In the genomic region with DNA sequence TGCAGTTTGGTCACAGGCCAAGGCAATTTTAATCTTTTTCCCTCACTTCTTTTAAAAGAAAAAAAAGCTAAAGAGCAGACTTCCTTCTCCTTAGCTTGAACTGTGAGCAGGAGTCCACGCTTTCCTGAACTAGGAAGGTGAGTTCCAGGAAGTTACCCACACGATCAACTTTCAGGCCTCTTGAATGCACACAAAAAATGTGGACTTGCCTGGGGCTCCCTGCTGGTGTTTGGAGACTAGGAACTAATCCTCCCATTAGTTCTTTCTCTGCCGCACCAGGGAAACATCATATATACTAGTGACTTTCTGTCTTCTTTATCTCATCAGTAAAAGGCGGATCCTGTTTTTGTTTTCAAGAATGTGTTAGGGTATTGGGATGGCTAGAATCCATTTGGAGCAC, we compare ENCODE assay signal across 31 cellular contexts.
A peak's percentile ranks its signal among the peaks of the same experiment; 100 is the strongest.
DNase-seq lines count a peak whose midpoint lies in the region; ATAC-seq and TF ChIP-seq lines count a peak whose summit lies in the region.
"Had no signal": no experiment of that assay in that cellular context is flagged by ENCODE, and none has a peak within 500 bp of the region (broad histone marks: within the 10 kb centered on the region; RNA-seq: fewer than 3 reads in every experiment).

No MANE protein-coding gene starts in this region.

- H4K8ac ChIP-seq in mesendoderm (ENCODE audit: low read depth, low read length) = no peak overlapping the region

- no peak overlapping the region for H3K27ac Mint-ChIP-seq in MCF 10A (ENCODE audit: low read depth, unreplicated experiment)
- H3K27ac Mint-ChIP-seq: activated naive CD4-positive, alpha-beta T cell treated with anti-CD3 and anti-CD28 coated beads, Interleukin-2, amount 10 ng/mL, durations not matched to agents 7 days and 5 days; CD8-positive, alpha-beta T cell had no signal

- H3K27ac ChIP-seq in breast epithelium = peak overlapping the region; percentile 50 to 74
- H3K27ac ChIP-seq in mesendoderm (ENCODE audit: low read depth, low read length) = no peak overlapping the region
- H3K27ac ChIP-seq: brain microvascular endothelial cell, colonic mucosa, Peyer's patch, uterus had no signal

- H3K9me3 ChIP-seq in breast epithelium = no peaks in the 10 kb centered on the region
- H3K9me3 ChIP-seq in BE2C = no peaks in the 10 kb centered on the region
- H3K9me3 ChIP-seq: colonic mucosa, Peyer's patch, uterus had no signal

- no peak overlapping the region for H3K9ac ChIP-seq in mesendoderm (ENCODE audit: low read length)

- no CpG with 5 or more reads among the region's 4 CpGs for WGBS in mesendoderm (ENCODE audit: extremely low coverage, insufficient coverage, low lambda C conversion rate)

- no peaks in the 10 kb centered on the region for H3K4me1 ChIP-seq in breast epithelium
- no peaks in the 10 kb centered on the region for H3K4me1 ChIP-seq in mesendoderm (ENCODE audit: control insufficient read depth, low read depth, low read length)
- H3K4me1 ChIP-seq in BE2C = peaks cover 4% of the 10 kb centered on the region; the same call in 1 of the 2 replicates
- H3K4me1 ChIP-seq: colonic mucosa, Peyer's patch, uterus had no signal

- no peak overlapping the region for H2BK120ac ChIP-seq in mesendoderm (ENCODE audit: low read depth, low read length)

- H3K56ac ChIP-seq in mesendoderm (ENCODE audit: low read length) = peak overlapping the region; percentile 34

- no peak overlapping the region for H3K23ac ChIP-seq in mesendoderm (ENCODE audit: low read length)

- no peak overlapping the region for H2AK5ac ChIP-seq in mesendoderm (ENCODE audit: low read length)

- H3K4me1 Mint-ChIP-seq in MCF 10A (ENCODE audit: insufficient read depth, unreplicated experiment) = peaks cover 31% of the 10 kb centered on the region
- H3K4me1 Mint-ChIP-seq: activated naive CD4-positive, alpha-beta T cell treated with anti-CD3 and anti-CD28 coated beads, Interleukin-2, amount 10 ng/mL, durations not matched to agents 7 days and 5 days had no signal

- H3K4ac ChIP-seq in mesendoderm (ENCODE audit: low read depth, low read length) = no peak overlapping the region

- intact Hi-C loops in breast epithelium (cut with DNase I; ENCODE audit: low total_unique reads) (loop anchor here (5.0 kb wide), 1 partner anchor 283 kb away; no protein-coding TSS in a partner anchor), MCF 10A (cut with micrococcal nuclease) (no loop called here)

- no peak for TF ChIP-seq CTCF in breast epithelium (IDR thresholded peaks at IDR 0.05)
- no peak for TF ChIP-seq CTCF in MCF 10A (IDR thresholded peaks at IDR 0.05; ENCODE audit: unreplicated experiment)
- TF ChIP-seq CTCF in GM10266 (IDR thresholded peaks at IDR 0.05; ENCODE audit: control insufficient read depth, insufficient read depth, low read depth, missing control alignments) = no peak
- TF ChIP-seq CTCF in BE2C (IDR thresholded peaks at IDR 0.05; ENCODE audit: low read depth, low read length) = no peak

- no peaks in the 10 kb centered on the region for H3K36me3 ChIP-seq in breast epithelium
- H3K36me3 ChIP-seq in mesendoderm (ENCODE audit: control insufficient read depth, insufficient read depth, low read length) = no peaks in the 10 kb centered on the region
- H3K36me3 ChIP-seq in BE2C = no peaks in the 10 kb centered on the region
- H3K36me3 ChIP-seq: brain microvascular endothelial cell, colonic mucosa, Peyer's patch, uterus had no signal

- no peak overlapping the region for H4K5ac ChIP-seq in mesendoderm (ENCODE audit: low read length)

- CTCF ChIA-PET in MCF 10A (lab: Yijun Ruan, JAX) = interaction anchor here (0.7 kb wide), 2 partner anchors 35 to 143 kb away, joined by 3 to 6 read pairs; no protein-coding TSS in a partner anchor

- no peaks in the 10 kb centered on the region for H3K27me3 ChIP-seq in breast epithelium
- H3K27me3 ChIP-seq in mesendoderm (ENCODE audit: insufficient read depth, low read length, poor library complexity) = no peaks in the 10 kb centered on the region
- H3K27me3 ChIP-seq in BE2C = no peaks in the 10 kb centered on the region
- H3K27me3 ChIP-seq: brain microvascular endothelial cell, colonic mucosa, Peyer's patch, uterus had no signal

- TF ChIP-seq POLR2A in breast epithelium (IDR thresholded peaks at IDR 0.05) = no peak

- H3K79me1 ChIP-seq in mesendoderm (ENCODE audit: low read length) = no peaks in the 10 kb centered on the region

- no peaks in the 10 kb centered on the region for H3K9me3 Mint-ChIP-seq in MCF 10A (ENCODE audit: unreplicated experiment)
- H3K9me3 Mint-ChIP-seq: activated naive CD4-positive, alpha-beta T cell treated with anti-CD3 and anti-CD28 coated beads, Interleukin-2, amount 10 ng/mL, durations not matched to agents 7 days and 5 days; CD8-positive, alpha-beta T cell had no signal

- DNase-seq in breast epithelium (ENCODE audit: low spot score in 2 of 2) = peak; percentile 46 to 60
- no peak for DNase-seq in MCF 10A (ENCODE audit: unreplicated experiment)
- peak; percentile 61 for DNase-seq in mesendoderm
- no peak for DNase-seq in GM10266 (ENCODE audit: extremely low spot score)
- no peak for DNase-seq in Kasumi-1 (lab: John Stamatoyannopoulos, UW)
- DNase-seq in NCI-H2171 treated with DMSO at 0.1 percent for 48 hours (lab: John Stamatoyannopoulos, UW) = no peak
- DNase-seq in BE2C = no peak
- DNase-seq: activated CD4-positive, alpha-beta T cell treated with anti-CD3 and anti-CD28 coated beads, Interleukin-2, amount 50 U/mL, for 48 hours; activated CD8-positive, alpha-beta memory T cell treated with anti-CD3 and anti-CD28 coated beads, Interleukin-2, amount 50 U/mL, for 4 hours; activated naive CD4-positive, alpha-beta T cell treated with anti-CD3 and anti-CD28 coated beads, Interleukin-2, amount 10 ng/mL, durations not matched to agents 7 days and 5 days; AML-193; amniotic stem cell; brain microvascular endothelial cell; CD8-positive, alpha-beta T cell; colonic mucosa; effector memory CD4-positive, alpha-beta T cell; EL; hypothalamus; NCI-H1105; NCI-H187 treated with DMSO at 0.1 percent for 48 hours; NCI-H2227 treated with DMSO at 0.1 percent for 48 hours; NCI-H69; Peyer's patch; posterior cingulate gyrus; SIG-M5; stimulated activated naive CD4-positive, alpha-beta T cell; SW 1271; T1000; uterus had no signal

- no peaks in the 10 kb centered on the region for H3K27me3 Mint-ChIP-seq in MCF 10A (ENCODE audit: insufficient read depth, unreplicated experiment)
- H3K27me3 Mint-ChIP-seq: activated naive CD4-positive, alpha-beta T cell treated with anti-CD3 and anti-CD28 coated beads, Interleukin-2, amount 10 ng/mL, durations not matched to agents 7 days and 5 days had no signal

- H3K4me3 ChIP-seq in breast epithelium (no peak overlapping the region), mesendoderm (ENCODE audit: low read length) (no peak overlapping the region), BE2C (ENCODE audit: low read depth, low read length) (no peak overlapping the region)
- H3K4me3 ChIP-seq: colonic mucosa, Peyer's patch, uterus had no signal

- peaks cover 9% of the 10 kb centered on the region for H3K36me3 Mint-ChIP-seq in MCF 10A (ENCODE audit: insufficient read depth, unreplicated experiment)
- H3K36me3 Mint-ChIP-seq: activated naive CD4-positive, alpha-beta T cell treated with anti-CD3 and anti-CD28 coated beads, Interleukin-2, amount 10 ng/mL, durations not matched to agents 7 days and 5 days; CD8-positive, alpha-beta T cell had no signal

- no peaks in the 10 kb centered on the region for H3K79me2 ChIP-seq in mesendoderm (ENCODE audit: control insufficient read depth, insufficient read depth, low read length)

- POLR2A ChIA-PET in MCF 10A (lab: Yijun Ruan, JAX) = interaction anchor here (1.0 to 6.0 kb wide), 3 partner anchors 14 to 25 kb away, joined by 3 to 94 read pairs (median 84); no protein-coding TSS in a partner anchor

- no peak overlapping the region for H2BK5ac ChIP-seq in mesendoderm (ENCODE audit: low read length)

- H3K4me2 ChIP-seq in mesendoderm (ENCODE audit: low read length) = no peak overlapping the region

- H2BK15ac ChIP-seq in mesendoderm (replicated peaks; ENCODE audit: low read depth) = no peak overlapping the region

- peak; percentile 25 for ATAC-seq in esophagus mucosa
- ATAC-seq: CD8-positive, alpha-beta T cell; sciatic nerve had no signal

- no peak overlapping the region for H3K18ac ChIP-seq in mesendoderm (ENCODE audit: low read length)

- no TSS peak for BruUV-seq in MCF 10A (replicated peaks; lab: Mats Ljungman, UMichigan)

- H3K4me3 Mint-ChIP-seq in MCF 10A (ENCODE audit: unreplicated experiment) = no peak overlapping the region
- H3K4me3 Mint-ChIP-seq: activated naive CD4-positive, alpha-beta T cell treated with anti-CD3 and anti-CD28 coated beads, Interleukin-2, amount 10 ng/mL, durations not matched to agents 7 days and 5 days; CD8-positive, alpha-beta T cell had no signal

Comparison
In these comparisons a context has a peak if more than half of its experiments do, and no peak if none do; other contexts are left out.
1. DNase-seq: peak in breast epithelium (2 of 2) and mesendoderm (single experiment); none in MCF 10A (single experiment), GM10266 (single experiment), Kasumi-1 (0 of 2), NCI-H2171 treated with DMSO at 0.1 percent for 48 hours (single experiment) and BE2C (single experiment).